ENCODE assay signal across 8 cellular contexts in the genomic region with DNA sequence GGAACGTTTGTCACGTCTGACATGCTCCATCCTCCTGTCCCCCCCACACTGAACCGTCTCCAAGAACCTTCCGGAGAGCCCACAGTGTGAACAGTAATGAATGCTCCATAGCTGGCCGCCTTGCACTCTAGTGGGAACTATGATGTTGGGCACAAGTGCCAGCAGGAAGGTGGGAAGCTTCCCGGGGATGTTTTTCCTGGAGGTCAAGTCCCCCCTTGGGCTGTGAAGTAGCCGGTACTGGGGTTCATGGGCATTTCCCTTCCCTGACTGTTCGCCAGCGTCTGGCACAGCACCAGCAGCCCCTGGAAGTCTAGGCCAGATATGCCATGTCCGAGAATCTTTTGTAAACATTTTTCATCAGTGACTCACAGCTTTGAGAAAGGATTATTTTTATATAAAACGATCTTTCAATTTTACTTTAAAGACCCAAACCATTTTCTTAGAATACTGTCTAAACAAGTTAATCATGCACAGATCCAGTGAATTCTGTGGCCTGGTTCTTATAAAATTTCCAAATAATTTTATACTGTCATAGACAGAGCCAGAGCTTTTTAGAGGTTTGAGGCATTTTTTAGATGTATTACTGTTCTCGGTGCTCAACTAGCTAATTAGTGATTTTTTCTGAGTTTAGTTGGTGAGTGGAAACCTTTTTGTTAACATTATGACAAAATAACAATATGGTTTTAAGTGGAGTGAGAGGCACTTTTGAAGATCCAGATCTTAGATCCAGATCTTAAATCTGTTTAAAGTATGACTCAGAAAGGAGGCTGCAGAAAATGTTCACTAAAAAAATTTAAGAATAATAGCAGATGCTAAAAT. TPM values are rescaled to one million over a fixed set of nuclear protein-coding genes. Genes with fewer than 3 reads are reported as not detected.
A peak's percentile ranks its signal among the peaks of the same experiment; 100 is the strongest.
DNase-seq lines count a peak whose midpoint lies in the region; ATAC-seq and TF ChIP-seq lines count a peak whose summit lies in the region.

No MANE protein-coding gene starts in this region.

- peak overlapping the region in 7 of 12 donors; percentile 10 to 40 (median 25) for H3K4me3 ChIP-seq in heart left ventricle
- peak overlapping the region; percentile 40 for H3K4me3 ChIP-seq in rectal smooth muscle tissue (ENCODE audit: low read length)

- H3K9ac ChIP-seq in rectal smooth muscle tissue (ENCODE audit: low read length) = no peak overlapping the region

- H3K36me3 ChIP-seq in heart left ventricle = no peaks in the 10 kb centered on the region
- no peaks in the 10 kb centered on the region for H3K36me3 ChIP-seq in rectal smooth muscle tissue (ENCODE audit: control insufficient read depth, insufficient read depth, low read length)

- H3K9me3 ChIP-seq in heart left ventricle = no peaks in the 10 kb centered on the region

- no peak for TF ChIP-seq CTCF in heart left ventricle (IDR thresholded peaks at IDR 0.05)

- 37 to 47% (median 40%) methylated on average over 12 of the region's 12 CpGs for WGBS in adipose tissue, 3 donors
- 20 to 29% (median 23%) methylated on average over 12 of the region's 12 CpGs for WGBS in heart left ventricle, 4 donors

- ATAC-seq in heart left ventricle = peak; percentile 27 to 63 (median 42)
- ATAC-seq in GM19467 (IDR thresholded peaks at IDR 0.05; ENCODE audit: unreplicated experiment) = no peak
- ATAC-seq in GM19463 (IDR thresholded peaks at IDR 0.05; ENCODE audit: unreplicated experiment) = no peak

- intact Hi-C loops in heart left ventricle (cut with DNase I) = loop anchor here in 4 of 10 donors (1.0 to 5.0 kb wide), 2 partner anchors 11 to 64 kb away; partner anchors contain the start of gene ABL1 (in 1 of the 4)

- H3K27me3 ChIP-seq in heart left ventricle (no peaks in the 10 kb centered on the region), rectal smooth muscle tissue (ENCODE audit: control insufficient read depth, insufficient read depth, low read length) (no peaks in the 10 kb centered on the region)

- no peak for TF ChIP-seq POLR2A in heart left ventricle (IDR thresholded peaks at IDR 0.05)

- DNase-seq in Daoy (ENCODE audit: low read depth) = peak; percentile 95
- peak; percentile 47 to 59 (median 51) for DNase-seq in heart left ventricle
- no peak for DNase-seq in NCI-H446 treated with DMSO at 0.1 percent for 48 hours (lab: John Stamatoyannopoulos, UW)
- DNase-seq in germinal center (ENCODE audit: low spot score) = no peak

- H3K27ac ChIP-seq in adipose tissue (ENCODE audit: low read depth, low read length) = peak overlapping the region; percentile 35
- peak overlapping the region; percentile 40 to 96 (median 88) for H3K27ac ChIP-seq in heart left ventricle
- peak overlapping the region; percentile 96 for H3K27ac ChIP-seq in rectal smooth muscle tissue (ENCODE audit: low read depth, low read length)

- H3K4me1 ChIP-seq in heart left ventricle = peaks cover 13 to 83% (median 70%) of the 10 kb centered on the region in 12 donors
- peaks cover 71% of the 10 kb centered on the region for H3K4me1 ChIP-seq in rectal smooth muscle tissue (ENCODE audit: control insufficient read depth, insufficient read depth, low read length)

RNA-seq across cellular contexts. Expression of gene ABL1, which starts 11.6 kb away (rescaled TPM):
- total RNA-seq in Daoy (2014; rRNA removed; shearing (Covaris generic)) = 26.5 and 27.9 TPM in 2 replicates
- polyA plus RNA-seq in adipose tissue (10 to 100 TPM; 17.0 to 75.0 (median 58.1) TPM), heart left ventricle (10 to 100 TPM; 13.2 to 29.7 TPM)
- total RNA-seq in heart left ventricle = 10 to 100 TPM; 27.2 to 49.8 (median 34.1) TPM

RNA-seq across cellular contexts. Expression of gene QRFP, which starts 49.9 kb away (rescaled TPM):
- total RNA-seq in Daoy (2014; rRNA removed; shearing (Covaris generic)) = not detected in 2 replicates
- polyA plus RNA-seq in adipose tissue = under 1 TPM in 2 of 3 donors, not detected in 1; 0.03 to 0.12 TPM
- total RNA-seq in heart left ventricle = not detected
- polyA plus RNA-seq in heart left ventricle = not detected

Comparison
In these comparisons a context has a peak if more than half of its experiments do, and no peak if none do; other contexts are left out.
1. DNase-seq: peak in Daoy (single experiment) and heart left ventricle (5 of 5); none in NCI-H446 treated with DMSO at 0.1 percent for 48 hours (single experiment) and germinal center (single experiment).
2. H3K27ac ChIP-seq: peak in every context shown above with its lines; median percentile 96 in rectal smooth muscle tissue; 88 in heart left ventricle; 35 in adipose tissue.
3. ATAC-seq: peak in heart left ventricle (4 of 4); none in GM19467 (single experiment) and GM19463 (single experiment).